Comparison of ENCODE assay signal across 9 cellular contexts in genomic region chr3:113210608-113211369, GRCh38. TPM values are rescaled to one million over a fixed set of nuclear protein-coding genes. Genes with fewer than 3 reads are reported as not detected.
A peak's percentile ranks its signal among the peaks of the same experiment; 100 is the strongest.
DNase-seq lines count a peak whose midpoint lies in the region; ATAC-seq and TF ChIP-seq lines count a peak whose summit lies in the region.
"Had no signal": no experiment of that assay in that cellular context is flagged by ENCODE, and none has a peak within 500 bp of the region (broad histone marks: within the 10 kb centered on the region; RNA-seq: fewer than 3 reads in every experiment).

No MANE protein-coding gene starts in this region.

- peaks cover 57 to 89% of the 10 kb centered on the region in 2 donors for H3K27me3 Mint-ChIP-seq in natural killer cell (ENCODE audit: low read depth in 2 of 2)

- CTCF ChIA-PET in PC-3 (lab: Charles Lee), result no interaction called here

- H3K79me2 ChIP-seq in PC-3 (ENCODE audit: low read length), result no peaks in the 10 kb centered on the region

- H3K4me3 ChIP-seq in PC-3 (ENCODE audit: low read length) (peak overlapping the region; percentile 86), esophagus (ENCODE audit: low read depth in 1 of 2, low read length in 2 of 2) (peak overlapping the region; percentile 84 to 86)

- no peaks in the 10 kb centered on the region for H3K9me2 ChIP-seq in PC-3 (replicated peaks; ENCODE audit: low read length)

- H3K27ac ChIP-seq in PC-3 (ENCODE audit: low read length), result no peak overlapping the region
- peak overlapping the region; percentile 82 to 94 for H3K27ac ChIP-seq in esophagus (ENCODE audit: low read depth in 2 of 2, low read length in 1 of 2)

- TSS peak; percentile 45 for BruUV-seq in PC-3 (replicated peaks; lab: Mats Ljungman, UMichigan)

- H3F3A ChIP-seq in PC-3 (ENCODE audit: low read length, unreplicated experiment), result no peaks in the 10 kb centered on the region

- 16 to 23% methylated on average over 24 of the region's 24 CpGs for WGBS in esophagus, 2 donors

- peaks cover 7% of the 10 kb centered on the region for H3K4me1 ChIP-seq in PC-3 (ENCODE audit: insufficient read depth, low read length)
- H3K4me1 ChIP-seq in esophagus (ENCODE audit: control insufficient read depth in 2 of 2, insufficient read depth in 2 of 2, low read length in 1 of 2), result no peaks in the 10 kb centered on the region

- H3K4me3 Mint-ChIP-seq in natural killer cell, result peak overlapping the region; percentile 54

- no peaks in the 10 kb centered on the region for H3K36me3 Mint-ChIP-seq in natural killer cell

- H3K27me3 ChIP-seq in PC-3 (ENCODE audit: low read length), result no peaks in the 10 kb centered on the region
- peaks cover 0 to 2% of the 10 kb centered on the region in 2 donors for H3K27me3 ChIP-seq in esophagus (ENCODE audit: control insufficient read depth in 1 of 2, insufficient read depth in 2 of 2, low read length in 2 of 2)

- H3K9me3 ChIP-seq in PC-3 (ENCODE audit: low read length) (no peaks in the 10 kb centered on the region), esophagus (ENCODE audit: control insufficient read depth in 2 of 2, insufficient read depth in 1 of 2, low read depth in 1 of 2, low read length in 1 of 2) (no peaks in the 10 kb centered on the region)

- no peak overlapping the region for H3K27ac Mint-ChIP-seq in natural killer cell

- no peaks in the 10 kb centered on the region for H4K20me1 ChIP-seq in PC-3 (ENCODE audit: low read length)

- peak overlapping the region; percentile 60; the same call in 1 of the 2 replicates for H3K9ac ChIP-seq in PC-3 (ENCODE audit: low read length)

- H3K4me2 ChIP-seq in PC-3 (ENCODE audit: low read length), result peak overlapping the region; percentile 97

- H2AFZ ChIP-seq in PC-3 (ENCODE audit: low read length), result peak overlapping the region; percentile 83

- no peak for TF ChIP-seq CTCF in PC-3 (conservative IDR thresholded peaks at IDR 0.05; ENCODE audit: low read depth, low read length)
- TF ChIP-seq CTCF in natural killer cell (IDR thresholded peaks at IDR 0.05), result no peak

- intact Hi-C loops in PC-3 (cut with micrococcal nuclease) (no loop called here), natural killer cell (cut with micrococcal nuclease) (no loop called here)

- H3K4me1 Mint-ChIP-seq in natural killer cell, result peaks cover 11% of the 10 kb centered on the region in 2 donors

- ATAC-seq in PC-3 (no peak), natural killer cell (no peak), HG03280 (IDR thresholded peaks at IDR 0.05; ENCODE audit: unreplicated experiment) (no peak), HG03521 (IDR thresholded peaks at IDR 0.05; ENCODE audit: unreplicated experiment) (no peak)

- no peaks in the 10 kb centered on the region for H3K36me3 ChIP-seq in PC-3 (ENCODE audit: low read depth, low read length)
- H3K36me3 ChIP-seq in esophagus (ENCODE audit: control insufficient read depth in 2 of 2, insufficient read depth in 2 of 2, low read length in 1 of 2), result no peaks in the 10 kb centered on the region

- DNase-seq in AG20443 (ENCODE audit: low spot score), result peak; percentile 29
- no peak for DNase-seq in PC-3
- no peak for DNase-seq in natural killer cell
- no peak for DNase-seq in cerebellar nuclear complex (lab: John Stamatoyannopoulos, UW)
- DNase-seq in NCI-H2171 treated with DMSO at 0.1 percent for 48 hours (lab: John Stamatoyannopoulos, UW), result no peak
- DNase-seq: NCI-H1436 treated with DMSO at 0.1 percent for 48 hours had no signal

- POLR2A ChIA-PET in PC-3 (lab: Charles Lee; ENCODE audit: unreplicated experiment), result interaction anchor here (0.6 to 0.7 kb wide), 2 partner anchors 44 to 78 kb away, joined by 3 to 4 read pairs; no protein-coding TSS in a partner anchor

- H3K9me3 Mint-ChIP-seq in natural killer cell, result no peaks in the 10 kb centered on the region

RNA-seq across cellular contexts. Expression of gene BOC, which starts 0.6 kb away (rescaled TPM):
- total RNA-seq in PC-3 (2014; rRNA removed), result 4.4 and 7.3 TPM in 2 replicates
- 10 to 100 TPM; 26.6 to 29.6 TPM for polyA plus RNA-seq in esophagus
- total RNA-seq in natural killer cell, result under 1 TPM in 1 of 3 donors, not detected in 2; 0.10 TPM
